8 cellular contexts compared by ENCODE assay signal in genomic region chr15:58227706-58228543, GRCh38.
A peak's percentile ranks its signal among the peaks of the same experiment; 100 is the strongest.
DNase-seq lines count a peak whose midpoint lies in the region; ATAC-seq and TF ChIP-seq lines count a peak whose summit lies in the region.

No MANE protein-coding gene starts in this region.

- H3K4me3 ChIP-seq in GM12864 (ENCODE audit: low read depth, low read length) (no peak overlapping the region), ascending aorta (no peak overlapping the region), right cardiac atrium (ENCODE audit: low read length) (no peak overlapping the region), skeletal muscle tissue (ENCODE audit: low read length in 3 of 3) (no peak overlapping the region)

- intact Hi-C loops in ascending aorta (cut with DNase I) (loop anchor here (2.0 to 5.0 kb wide), 3 partner anchors 104 to 544 kb away; partner anchors contain the start of genes ADAM10 and MINDY2), right cardiac atrium (cut with DNase I) (loop anchor here in 1 of 4 donors (10.0 kb wide), 2 partner anchors 207 to 527 kb away; partner anchors contain the start of gene LIPC)

- WGBS in right cardiac atrium, result 40% methylated on average over 8 of the region's 8 CpGs

- DNase-seq in GM12864 (ENCODE audit: low read depth) (peak; percentile 36), NCI-H1417 (lab: John Stamatoyannopoulos, UW) (peak; percentile 72 to 92 (median 76)), T-helper 2 cell (peak; percentile 27 to 61 (median 39)), ascending aorta (ENCODE audit: low spot score in 2 of 2) (peak in 1 of 2 donors; percentile 83), right cardiac atrium (peak; percentile 79 to 90 (median 86))

- peaks cover 0 to 12% of the 10 kb centered on the region in 2 donors for H3K4me1 ChIP-seq in ascending aorta
- peaks cover 7% of the 10 kb centered on the region for H3K4me1 ChIP-seq in right cardiac atrium (ENCODE audit: control insufficient read depth, insufficient read depth, low read length)
- H3K4me1 ChIP-seq in skeletal muscle tissue (ENCODE audit: control insufficient read depth in 3 of 3, insufficient read depth in 3 of 3, low read length in 3 of 3), result peaks cover 21 to 36% (median 27%) of the 10 kb centered on the region in 3 donors

- peak overlapping the region in 1 of 2 donors; percentile 38 for H3K27ac ChIP-seq in ascending aorta
- H3K27ac ChIP-seq in right cardiac atrium (ENCODE audit: low read length), result peak overlapping the region; percentile 92
- H3K27ac ChIP-seq in skeletal muscle tissue (ENCODE audit: low read depth, low read length), result peak overlapping the region; percentile 75

- peak overlapping the region; percentile 4 to 52 (median 32) for H3K9ac ChIP-seq in skeletal muscle tissue (ENCODE audit: low read depth in 1 of 3, low read length in 3 of 3)

- TF ChIP-seq CTCF in GM12864 (IDR thresholded peaks at IDR 0.05; ENCODE audit: low read depth, low read length, missing control alignments), result peak; percentile 81
- peak; percentile 67 to 80 (median 78) for TF ChIP-seq CTCF in ascending aorta (IDR thresholded peaks at IDR 0.05)

- no peaks in the 10 kb centered on the region for H3K27me3 ChIP-seq in ascending aorta
- no peaks in the 10 kb centered on the region for H3K27me3 ChIP-seq in right cardiac atrium (ENCODE audit: control insufficient read depth, insufficient read depth)
- H3K27me3 ChIP-seq in skeletal muscle tissue (ENCODE audit: control insufficient read depth in 3 of 3, insufficient read depth in 3 of 3, low read length in 3 of 3), result no peaks in the 10 kb centered on the region

- ATAC-seq in right cardiac atrium (peak in 1 of 2 donors; percentile 78), HG02623 (IDR thresholded peaks at IDR 0.05; ENCODE audit: unreplicated experiment) (no peak), GM18498 (IDR thresholded peaks at IDR 0.05; ENCODE audit: unreplicated experiment) (no peak)

- H3K36me3 ChIP-seq in ascending aorta, result no peaks in the 10 kb centered on the region
- H3K36me3 ChIP-seq in skeletal muscle tissue (ENCODE audit: control insufficient read depth in 3 of 3, insufficient read depth in 3 of 3, low read length in 3 of 3), result no peaks in the 10 kb centered on the region

- H3K9me3 ChIP-seq in ascending aorta, result no peaks in the 10 kb centered on the region
- H3K9me3 ChIP-seq in right cardiac atrium (ENCODE audit: control insufficient read depth, low read length), result no peaks in the 10 kb centered on the region
- no peaks in the 10 kb centered on the region for H3K9me3 ChIP-seq in skeletal muscle tissue (ENCODE audit: control insufficient read depth in 3 of 3, low read length in 3 of 3)
